2 cellular contexts compared by ENCODE assay signal in the genomic region with DNA sequence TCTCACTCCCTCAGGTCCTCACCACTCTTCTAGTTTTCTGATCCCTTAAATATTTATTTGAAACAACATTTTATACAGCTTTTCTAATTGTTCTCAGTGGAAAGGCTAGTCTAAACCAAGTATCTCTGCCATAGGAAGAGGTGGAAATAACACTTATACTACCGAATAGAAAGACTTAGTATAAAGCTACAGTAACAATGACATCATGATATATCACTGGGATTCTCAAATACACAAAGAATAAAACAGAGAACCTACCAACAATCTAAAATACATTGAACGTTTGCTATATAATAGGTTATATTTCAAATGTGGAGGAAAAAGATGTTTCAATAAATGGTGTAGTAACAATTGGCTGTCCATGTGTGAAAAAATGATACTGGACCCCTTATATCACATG.
TF ChIP-seq lines count a peak whose summit lies in the region.

No MANE protein-coding gene starts in this region.

TF ChIP-seq in HepG2, 621 proteins besides CTCF, POLR2A, EP300 and RAD21:
- TF ChIP-seq CEBPB (IDR thresholded peaks at IDR 0.05; ENCODE audit: borderline replicate concordance, low read depth, low read length), result no peak
- no peak for TF ChIP-seq TEAD3 (CRISPR knock-in tag; optimal IDR thresholded peaks at IDR 0.05; ENCODE audit: borderline replicate concordance)
- TF ChIP-seq NAIF1 (CRISPR knock-in tag; IDR thresholded peaks at IDR 0.05; ENCODE audit: borderline replicate concordance), result no peak
- peak; percentile 76 for TF ChIP-seq ATF7 (IDR thresholded peaks at IDR 0.05)
- no peak for TF ChIP-seq ATF7 (CRISPR knock-in tag; IDR thresholded peaks at IDR 0.05)
- TF ChIP-seq XRCC5 (optimal IDR thresholded peaks at IDR 0.05; ENCODE audit: low read length), result no peak
- TF ChIP-seq LCORL (IDR thresholded peaks at IDR 0.05), result no peak
- TF ChIP-seq LCORL (CRISPR knock-in tag; IDR thresholded peaks at IDR 0.05), result no peak

TF ChIP-seq in GM12878, 131 proteins besides CTCF, POLR2A, EP300 and RAD21:
- TF ChIP-seq ATF7 (IDR thresholded peaks at IDR 0.05; ENCODE audit: low read depth) (0 out of 2 replicates have a peak, but pooled peaks have one; percentile 19), FOXK2 (IDR thresholded peaks at IDR 0.05) (no peak)
TF ChIP-seq in GM12878: peak in this region for 1.
